ENCODE assay signal across 1 cellular context in genomic region chr19:38370299-38370698, GRCh38.
TF ChIP-seq lines count a peak whose summit lies in the region.

No MANE protein-coding gene starts in this region.

TF ChIP-seq in H1, 55 proteins besides CTCF, POLR2A, EP300 and RAD21:
- TF ChIP-seq GABPA (IDR thresholded peaks at IDR 0.05; ENCODE audit: borderline replicate concordance, insufficient read depth, low read length) (no peak), BCL11A (IDR thresholded peaks at IDR 0.05; ENCODE audit: low read depth in 2 of 2, low read length in 2 of 2) (no peak), RBBP5 (IDR thresholded peaks at IDR 0.05; ENCODE audit: borderline replicate concordance, low read depth, low read length) (no peak), JUND (IDR thresholded peaks at IDR 0.05; ENCODE audit: low read length) (no peak), CEBPB (IDR thresholded peaks at IDR 0.05; ENCODE audit: low read depth, low read length) (no peak), KDM4A (IDR thresholded peaks at IDR 0.05; ENCODE audit: low read depth, low read length, severe bottlenecking) (no peak), KDM1A (IDR thresholded peaks at IDR 0.05; ENCODE audit: borderline replicate concordance, low read length) (no peak), USF2 (IDR thresholded peaks at IDR 0.05; ENCODE audit: low read length) (no peak), RXRA (IDR thresholded peaks at IDR 0.05; ENCODE audit: insufficient read depth, low read depth, low read length) (no peak), POLR2AphosphoS5 (IDR thresholded peaks at IDR 0.05; ENCODE audit: low read depth, low read length) (no peak), POU5F1 (IDR thresholded peaks at IDR 0.05; ENCODE audit: low read depth, low read length) (no peak)
TF ChIP-seq in H1: peak in this region for 0.
